9 cellular contexts compared by ENCODE assay signal in the genomic region with DNA sequence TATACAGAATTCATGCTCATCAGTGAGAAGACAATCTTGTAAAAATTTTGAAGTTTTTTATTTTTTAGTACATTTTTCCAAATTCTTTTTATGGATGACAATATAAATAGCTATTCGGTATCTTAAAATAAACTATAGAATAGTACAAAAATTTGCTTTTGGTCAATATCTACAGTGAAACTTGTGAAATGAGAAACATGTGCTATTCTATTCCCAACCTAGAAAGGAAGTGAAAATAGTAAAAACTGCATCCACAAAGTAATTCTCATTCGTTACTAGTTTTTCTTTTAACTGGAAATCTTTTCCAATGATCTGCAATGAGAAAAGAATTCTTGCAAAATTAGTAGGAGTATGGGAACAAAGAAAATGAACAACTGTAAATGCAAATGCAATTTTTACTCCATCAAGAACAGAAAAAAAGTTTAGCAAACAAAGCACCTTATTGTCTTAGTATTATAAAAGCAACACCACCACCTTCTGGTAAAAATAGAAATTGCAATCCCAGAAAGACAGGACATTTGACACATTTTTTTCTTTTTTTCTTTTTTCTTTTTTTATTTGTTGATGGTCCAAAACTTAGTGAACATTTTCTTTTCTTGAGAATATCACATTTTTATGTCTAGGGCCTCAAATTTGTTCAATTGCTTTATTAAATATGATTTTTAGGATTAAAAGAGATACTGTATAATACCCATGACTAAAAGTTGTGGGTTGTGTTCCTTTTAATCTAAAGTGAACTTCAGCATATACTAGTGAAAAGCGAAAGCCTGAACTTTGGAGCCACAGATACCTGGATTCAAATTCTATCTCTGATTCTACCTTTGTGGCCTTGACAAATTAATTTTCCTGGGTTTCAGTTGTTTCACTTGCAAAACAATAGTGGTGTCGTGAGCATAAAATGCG.
DNase-seq lines count a peak whose midpoint lies in the region; FAIRE-seq and TF ChIP-seq lines count a peak whose summit lies in the region.
"Had no signal": no experiment of that assay in that cellular context is flagged by ENCODE, and none has a peak within 500 bp of the region (broad histone marks: within the 10 kb centered on the region; RNA-seq: fewer than 3 reads in every experiment).

No MANE protein-coding gene starts in this region.

- POLR2A ChIA-PET in HEK293 (lab: Yijun Ruan, JAX), result no interaction called here

- DNase-seq in NCI-H2171 treated with DMSO at 0.1 percent for 48 hours (lab: John Stamatoyannopoulos, UW) (peak; percentile 36), NCI-H2171 (lab: John Stamatoyannopoulos, UW) (no peak), NCI-H345 treated with DMSO at 0.1 percent for 48 hours (lab: John Stamatoyannopoulos, UW; ENCODE audit: unreplicated experiment) (peak; percentile 9), non-pigmented ciliary epithelial cell (ENCODE audit: low read depth) (peak; percentile 2), activated gamma-delta T cell treated with Interleukin-2 at 50 U/mL for 16 hours (no peak), caudate nucleus (lab: John Stamatoyannopoulos, UW) (no peak)
- DNase-seq: activated naive CD8-positive, alpha-beta T cell treated with anti-CD3 and anti-CD28 coated beads, Interleukin-2, amount 10 ng/mL, durations not matched to agents 7 days and 5 days had no signal

- H3K27ac ChIP-seq in HEK293 (ENCODE audit: extremely low read depth, low read depth, low read length) (no peak overlapping the region), caudate nucleus (ENCODE audit: low read depth, low read length) (no peak overlapping the region)

- CTCF ChIA-PET in HEK293 (lab: Yijun Ruan, JAX), result interaction anchor here (0.7 to 1.0 kb wide), 6 partner anchors 8 to 268 kb away, joined by 3 to 4 read pairs (median 3); no protein-coding TSS in a partner anchor

- no peak overlapping the region for H3K4me3 ChIP-seq in HEK293 (ENCODE audit: low read depth, low read length)

- H3K36me3 ChIP-seq in HEK293 (ENCODE audit: control insufficient read depth in 2 of 2, insufficient read depth in 1 of 2, low read length in 2 of 2), result no peaks in the 10 kb centered on the region

- H3K4me1 ChIP-seq in HEK293 (ENCODE audit: control insufficient read depth, insufficient read depth, low read length), result peaks cover 6% of the 10 kb centered on the region; the same call in 1 of the 2 replicates

- FAIRE-seq in colon (lab: Jason Lieb, UNC), result peak; percentile 90

- TF ChIP-seq CTCF in HEK293 (tag by site-specific recombination; IDR thresholded peaks at IDR 0.05), result peak; percentile 45; the same call in 1 of the 2 replicates

- no peaks in the 10 kb centered on the region; the same call in 1 of the 2 replicates for H3K9me3 ChIP-seq in HEK293 (ENCODE audit: control insufficient read depth, insufficient read depth, low read depth, low read length)

TF ChIP-seq in HEK293, 187 proteins besides CTCF, POLR2A, EP300 and RAD21:
- peak; percentile 90 for TF ChIP-seq ZNF654 (tag by site-specific recombination; IDR thresholded peaks at IDR 0.05; ENCODE audit: low read depth)
- peak; percentile 21; the same call in 1 of the 2 replicates for TF ChIP-seq ZNF366 (tag by site-specific recombination; conservative IDR thresholded peaks at IDR 0.05)
- TF ChIP-seq TCF7L2 (IDR thresholded peaks at IDR 0.05; ENCODE audit: borderline replicate concordance, low read depth, low read length), result no peak
- peak; percentile 99 for TF ChIP-seq ZNF362 (tag by site-specific recombination; IDR thresholded peaks at IDR 0.05)

Comparison
In these comparisons a context has a peak if more than half of its experiments do, and no peak if none do; other contexts are left out.
1. DNase-seq: peak in NCI-H2171 treated with DMSO at 0.1 percent for 48 hours (single experiment), NCI-H345 treated with DMSO at 0.1 percent for 48 hours (single experiment) and non-pigmented ciliary epithelial cell (single experiment); none in NCI-H2171 (single experiment), activated gamma-delta T cell treated with Interleukin-2 at 50 U/mL for 16 hours (single experiment) and caudate nucleus (0 of 61).